ENCODE assay signal across 14 cellular contexts in the genomic region with DNA sequence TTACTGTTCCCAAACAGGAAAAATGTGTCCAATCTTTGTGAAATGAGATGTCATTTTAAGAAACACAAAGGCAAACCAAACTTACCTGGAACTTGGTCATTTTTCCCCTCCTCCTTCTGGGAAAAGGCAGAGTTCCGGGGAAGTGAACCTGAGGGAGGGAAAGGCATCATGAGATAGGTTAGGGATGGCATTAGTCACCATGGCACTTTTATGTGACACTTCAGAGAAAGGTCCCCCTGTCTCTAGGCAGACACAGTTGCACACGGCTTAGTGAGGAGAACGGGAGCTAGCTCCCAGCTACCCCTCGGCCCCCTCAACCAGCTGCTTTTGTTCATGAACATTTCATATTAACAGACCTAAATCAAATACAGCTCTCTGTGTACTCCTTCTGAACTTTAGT. TPM values are rescaled to one million over a fixed set of nuclear protein-coding genes. Genes with fewer than 3 reads are reported as not detected.
DNase-seq lines count a peak whose midpoint lies in the region; ATAC-seq and TF ChIP-seq lines count a peak whose summit lies in the region.
"Had no signal": no experiment of that assay in that cellular context is flagged by ENCODE, and none has a peak within 500 bp of the region (broad histone marks: within the 10 kb centered on the region; RNA-seq: fewer than 3 reads in every experiment).

No MANE protein-coding gene starts in this region.

- H3K4me1 Mint-ChIP-seq in Calu3 (ENCODE audit: low read depth, unreplicated experiment) = no peaks in the 10 kb centered on the region

- DNase-seq in A673 (ENCODE audit: low spot score) (no peak), Calu3 (no peak), left kidney (ENCODE audit: low read depth, low spot score) (peak; percentile 75), DMS114 treated with DMSO at 0.1 percent for 48 hours (lab: John Stamatoyannopoulos, UW; ENCODE audit: unreplicated experiment) (no peak), HuH-7.5 (ENCODE audit: low spot score) (no peak), MV-4-11 (lab: John Stamatoyannopoulos, UW) (no peak)
- DNase-seq: dermis blood vessel endothelial cell; heart left ventricle; MG63; NCI-H526; stimulated activated CD4-positive, alpha-beta T cell treated with anti-CD3 and anti-CD28 coated beads, Interleukin-4, amount 100 ng/mL, for 24 hours; thyroid gland had no signal

- peaks cover 13% of the 10 kb centered on the region for H3K36me3 Mint-ChIP-seq in Calu3 (ENCODE audit: insufficient read depth, unreplicated experiment)

- POLR2A ChIA-PET in A673 (lab: Charles Lee; ENCODE audit: low non-redundant PET) = no interaction called here

- H3K4me3 ChIP-seq in A673 (ENCODE audit: low read depth, low read length, poor library complexity, severe bottlenecking) = peak overlapping the region; percentile 67
- H3K4me3 ChIP-seq: thyroid gland had no signal

- CTCF ChIA-PET in A673 (lab: Charles Lee) (no interaction called here), Calu3 (lab: Charles Lee) (no interaction called here)

- peaks cover 27% of the 10 kb centered on the region for H3K36me3 ChIP-seq in A673 (ENCODE audit: insufficient read depth, low read length, poor library complexity, severe bottlenecking)
- H3K36me3 ChIP-seq: MG63 had no signal

- no TSS peak for BruUV-seq in A673 (replicated peaks; lab: Mats Ljungman, UMichigan)
- BruUV-seq in Calu3 (replicated peaks; lab: Mats Ljungman, UMichigan) = no TSS peak

- no peaks in the 10 kb centered on the region for H3K9me3 ChIP-seq in A673 (ENCODE audit: low read depth, low read length, poor library complexity, severe bottlenecking)
- H3K9me3 ChIP-seq: thyroid gland had no signal

- intact Hi-C loops in A673 (cut with micrococcal nuclease; ENCODE audit: unreplicated experiment) (no loop called here), Calu3 (cut with micrococcal nuclease; ENCODE audit: unreplicated experiment) (no loop called here)

- H3K27me3 Mint-ChIP-seq in Calu3 (ENCODE audit: unreplicated experiment) = no peaks in the 10 kb centered on the region

- H3K27ac ChIP-seq in A673 (ENCODE audit: low read depth, low read length, poor library complexity, severe bottlenecking) (no peak overlapping the region), VCaP (peak overlapping the region; percentile 85; the same call in 1 of the 2 replicates)
- H3K27ac ChIP-seq: thyroid gland had no signal

- peak overlapping the region; percentile 88 for H3K4me3 Mint-ChIP-seq in Calu3 (ENCODE audit: low read depth, unreplicated experiment)

- TF ChIP-seq CTCF in A673 (conservative IDR thresholded peaks at IDR 0.05; ENCODE audit: low read depth, low read length) (no peak), Calu3 (IDR thresholded peaks at IDR 0.05; ENCODE audit: unreplicated experiment) (no peak), VCaP (conservative IDR thresholded peaks at IDR 0.05) (no peak)

- ATAC-seq in GM18870 (IDR thresholded peaks at IDR 0.05; ENCODE audit: unreplicated experiment) = no peak
- ATAC-seq: heart left ventricle had no signal

- H3K4me1 ChIP-seq in A673 (ENCODE audit: insufficient read depth, low read length, poor library complexity, severe bottlenecking) = peaks cover 7% of the 10 kb centered on the region

- H3K9me3 Mint-ChIP-seq in Calu3 (ENCODE audit: low read depth, unreplicated experiment) = peaks cover 2% of the 10 kb centered on the region

- no peak overlapping the region for H3K27ac Mint-ChIP-seq in Calu3 (ENCODE audit: unreplicated experiment)

- no peaks in the 10 kb centered on the region for H3K27me3 ChIP-seq in A673 (replicated peaks; ENCODE audit: insufficient read depth, low read depth, low read length, poor library complexity)
- H3K27me3 ChIP-seq: heart left ventricle, MG63, thyroid gland had no signal

RNA-seq across cellular contexts. Expression of gene ZNF235, which starts 1.5 kb away (rescaled TPM):
- total RNA-seq in A673 (2021) (9.9 and 10.0 TPM in 2 replicates), Calu3 (2022) (8.1 and 8.5 TPM in 2 replicates)

RNA-seq across cellular contexts. Expression of gene ZNF233, which starts 43.6 kb away (rescaled TPM):
- 1.1 and 1.2 TPM in 2 replicates for total RNA-seq in A673 (2021)
- 3.9 and 4.8 TPM in 2 replicates for total RNA-seq in Calu3 (2022)

RNA-seq across cellular contexts. Expression of gene ZNF112, which starts 53.2 kb away (rescaled TPM):
- total RNA-seq in A673 (2021) (7.8 and 8.2 TPM in 2 replicates), Calu3 (2022) (5.6 and 5.7 TPM in 2 replicates)
